15 cellular contexts compared by ENCODE assay signal in the genomic region with DNA sequence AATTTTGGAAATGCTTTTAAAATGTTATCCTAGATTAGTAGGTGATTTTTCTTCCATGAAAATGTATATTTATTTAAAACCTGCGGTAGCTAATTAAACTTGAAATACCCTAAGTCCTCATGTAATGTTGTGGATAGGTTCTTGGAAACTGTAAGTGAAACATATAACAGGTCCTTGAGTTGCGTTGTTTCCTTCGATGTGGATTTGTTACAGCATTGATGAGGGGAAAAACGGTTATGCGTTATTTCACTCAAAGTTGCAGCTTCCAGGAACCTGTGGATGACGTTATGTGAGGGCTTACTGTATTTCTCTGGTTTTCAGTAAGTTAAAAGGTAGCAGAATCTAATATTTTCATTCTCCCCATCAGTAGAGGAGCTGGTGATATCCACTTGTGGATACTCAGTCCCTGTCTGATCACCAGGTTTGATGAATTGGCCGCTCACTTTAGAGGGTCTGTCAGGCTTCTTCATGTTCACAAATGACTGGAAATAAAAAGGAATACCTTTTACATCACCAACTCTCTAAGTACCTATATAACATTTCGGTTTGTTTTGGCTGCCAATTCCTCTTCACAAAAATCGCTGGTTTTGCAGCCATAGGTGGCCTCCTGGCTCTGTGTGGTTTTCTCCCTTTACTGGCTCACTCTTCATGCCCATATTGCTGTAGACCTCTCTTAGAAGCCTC.
DNase-seq lines count a peak whose midpoint lies in the region; ATAC-seq, FAIRE-seq and TF ChIP-seq lines count a peak whose summit lies in the region.
"Had no signal": no experiment of that assay in that cellular context is flagged by ENCODE, and none has a peak within 500 bp of the region (broad histone marks: within the 10 kb centered on the region; RNA-seq: fewer than 3 reads in every experiment).

No MANE protein-coding gene starts in this region.

- H3K79me2 ChIP-seq in endothelial cell of umbilical vein (ENCODE audit: control insufficient read depth, insufficient read depth, low read length), result peaks cover 75% of the 10 kb centered on the region
- H3K79me2 ChIP-seq in neural progenitor cell (ENCODE audit: low read depth), result peaks cover 79% of the 10 kb centered on the region

- H2AFZ ChIP-seq in endothelial cell of umbilical vein (ENCODE audit: low read depth, low read length) (no peak overlapping the region), neural progenitor cell (replicated peaks) (no peak overlapping the region)

- no TSS peak for BruUV-seq in endothelial cell of umbilical vein (replicated peaks; lab: Mats Ljungman, UMichigan)

- H3K9ac ChIP-seq in endothelial cell of umbilical vein (replicated peaks; ENCODE audit: extremely low read depth, insufficient read depth, low read length) (peak overlapping the region; percentile 88), neural progenitor cell (no peak overlapping the region)

- dilution Hi-C loops in endothelial cell of umbilical vein (cut with MboI; ENCODE audit: extremely low pct_ligation_motif_present, low sequenced_read_pairs), result no loop called here

- H4K20me1 ChIP-seq in endothelial cell of umbilical vein (replicated peaks; ENCODE audit: control insufficient read depth, extremely low read depth, insufficient read depth, low read length) (no peaks in the 10 kb centered on the region), neural progenitor cell (ENCODE audit: low read depth) (peaks cover 30% of the 10 kb centered on the region)

- H3K9me3 ChIP-seq in heart left ventricle, result no peaks in the 10 kb centered on the region
- no peaks in the 10 kb centered on the region for H3K9me3 ChIP-seq in endothelial cell of umbilical vein (replicated peaks; ENCODE audit: control insufficient read depth, insufficient read depth, low read length)
- no peaks in the 10 kb centered on the region for H3K9me3 ChIP-seq in neural progenitor cell (ENCODE audit: low read depth)
- H3K9me3 ChIP-seq in aorta (ENCODE audit: control insufficient read depth, low read length), result no peaks in the 10 kb centered on the region
- H3K9me3 ChIP-seq: HAP-1 had no signal

- peaks cover 3% of the 10 kb centered on the region for H3K36me3 Mint-ChIP-seq in neural progenitor cell

- intact Hi-C loops in heart left ventricle (cut with DNase I), result loop anchor here in 2 of 10 donors (10.0 kb wide), 2 partner anchors 53 to 107 kb away; no protein-coding TSS in a partner anchor
- intact Hi-C loops in Right ventricle myocardium superior (cut with DNase I), result loop anchor here (10.0 kb wide), 1 partner anchor 107 kb away; no protein-coding TSS in a partner anchor
- intact Hi-C loops in endothelial cell of umbilical vein (cut with micrococcal nuclease), result loop anchor here (2.0 kb wide), 2 partner anchors 13 to 49 kb away; no protein-coding TSS in a partner anchor
- intact Hi-C loops in aorta (cut with DNase I), result loop anchor here in 1 of 2 donors (5.0 to 10.0 kb wide), 2 partner anchors 109 to 113 kb away; no protein-coding TSS in a partner anchor

- H3K9me1 ChIP-seq in endothelial cell of umbilical vein (replicated peaks; ENCODE audit: control insufficient read depth, extremely low read depth, insufficient read depth, low read length), result no peaks in the 10 kb centered on the region

- peak; percentile 44 for FAIRE-seq in endothelial cell of umbilical vein (lab: Jason Lieb, UNC)
- FAIRE-seq: D721Med had no signal

- ATAC-seq in heart left ventricle (no peak), Right ventricle myocardium superior (ENCODE audit: poor library complexity) (no peak), aorta (ENCODE audit: low FRiP score) (no peak)
- ATAC-seq: activated T-cell treated with anti-CD3 and anti-CD28 coated beads, Interleukin-2, amount 50 U/mL, for 72 hours; sciatic nerve; T-cell had no signal

- peaks cover 70% of the 10 kb centered on the region for H3K4me1 Mint-ChIP-seq in neural progenitor cell

- H3K27ac Mint-ChIP-seq in neural progenitor cell, result peak overlapping the region; percentile 12
- H3K27ac Mint-ChIP-seq: activated T-cell treated with anti-CD3 and anti-CD28 coated beads, Interleukin-2, amount 50 U/mL, for 72 hours; T-cell had no signal

- H3K4me3 ChIP-seq in heart left ventricle (no peak overlapping the region), endothelial cell of umbilical vein (replicated peaks in 1 of 3; ENCODE audit: insufficient read depth in 1 of 3, low read depth in 1 of 3, low read length in 3 of 3) (peak overlapping the region in 1 of 3 experiments; percentile 20), neural progenitor cell (no peak overlapping the region), aorta (ENCODE audit: low read length in 2 of 2) (no peak overlapping the region)
- H3K4me3 ChIP-seq: HAP-1 had no signal

- 86 to 94% (median 88%) methylated on average over 9 of the region's 9 CpGs for WGBS in heart left ventricle, 4 donors
- WGBS in aorta, 2 donors, result 69 to 71% methylated on average over 9 of the region's 9 CpGs

- H3K4me2 ChIP-seq in endothelial cell of umbilical vein (ENCODE audit: insufficient read depth, low read length) (peak overlapping the region; percentile 60), neural progenitor cell (no peak overlapping the region)

- DNase-seq in heart left ventricle (no peak), Right ventricle myocardium superior (no peak), endothelial cell of umbilical vein (ENCODE audit: low read depth, low spot score) (no peak), neural progenitor cell (ENCODE audit: low spot score) (no peak), aorta (no peak), NCI-H2196 treated with DMSO at 0.1 percent for 48 hours (lab: John Stamatoyannopoulos, UW; ENCODE audit: unreplicated experiment) (no peak), NCI-H1092 treated with DMSO at 0.1 percent for 48 hours (lab: John Stamatoyannopoulos, UW) (no peak), NCI-H2196 (lab: John Stamatoyannopoulos, UW; ENCODE audit: unreplicated experiment) (no peak)
- DNase-seq: activated CD4-positive, alpha-beta T cell treated with anti-CD3 and anti-CD28 coated beads for 48 hours; activated T-cell treated with anti-CD3 and anti-CD28 coated beads, Interleukin-2, amount 50 U/mL, for 72 hours; NCI-H226; T-cell had no signal

- H3K27me3 Mint-ChIP-seq in neural progenitor cell (ENCODE audit: insufficient read depth, low read depth), result no peaks in the 10 kb centered on the region
- H3K27me3 Mint-ChIP-seq: T-cell had no signal

- H3K4me1 ChIP-seq in heart left ventricle (peaks cover 22 to 94% (median 56%) of the 10 kb centered on the region in 12 donors), endothelial cell of umbilical vein (ENCODE audit: control insufficient read depth, extremely low read depth, insufficient read depth, low read length) (peaks cover 95% of the 10 kb centered on the region), neural progenitor cell (peaks cover 63% of the 10 kb centered on the region), aorta (ENCODE audit: control insufficient read depth in 1 of 2, insufficient read depth in 2 of 2, low read length in 2 of 2) (peaks cover 6 to 16% of the 10 kb centered on the region in 2 donors)
- H3K4me1 ChIP-seq: HAP-1 had no signal

- POLR2A ChIA-PET in endothelial cell of umbilical vein (lab: Charles Lee), result no interaction called here

- no peak overlapping the region for H3K4me3 Mint-ChIP-seq in neural progenitor cell
- H3K4me3 Mint-ChIP-seq: activated T-cell treated with anti-CD3 and anti-CD28 coated beads, Interleukin-2, amount 50 U/mL, for 72 hours; T-cell had no signal

- no peaks in the 10 kb centered on the region for H3K36me3 ChIP-seq in heart left ventricle
- peaks cover 0 to 2% of the 10 kb centered on the region in 2 experiments for H3K36me3 ChIP-seq in endothelial cell of umbilical vein (ENCODE audit: control insufficient read depth in 2 of 2, extremely low read depth in 1 of 2, insufficient read depth in 2 of 2, low read length in 2 of 2)
- no peaks in the 10 kb centered on the region for H3K36me3 ChIP-seq in neural progenitor cell
- no peaks in the 10 kb centered on the region for H3K36me3 ChIP-seq in aorta (ENCODE audit: control insufficient read depth in 1 of 2, insufficient read depth in 2 of 2, low read length in 1 of 2)
- H3K36me3 ChIP-seq: HAP-1 had no signal

- TF ChIP-seq POLR2A in heart left ventricle (IDR thresholded peaks at IDR 0.05) (no peak), endothelial cell of umbilical vein (IDR thresholded peaks at IDR 0.05; ENCODE audit: low read depth, low read length) (peak; percentile 31)

- TF ChIP-seq CTCF in heart left ventricle (IDR thresholded peaks at IDR 0.05) (no peak), endothelial cell of umbilical vein (IDR thresholded peaks at IDR 0.05; ENCODE audit: extremely low read depth in 1 of 2, insufficient read depth in 1 of 2, low read depth in 1 of 2, low read length in 2 of 2) (no peak), neural progenitor cell (IDR thresholded peaks at IDR 0.05) (no peak)

- CTCF ChIA-PET in endothelial cell of umbilical vein (lab: Charles Lee), result interaction anchor here (1.1 kb wide), 1 partner anchor 16 kb away, joined by 3 read pairs; no protein-coding TSS in a partner anchor

- H3K27me3 ChIP-seq in heart left ventricle, result no peaks in the 10 kb centered on the region
- H3K27me3 ChIP-seq in endothelial cell of umbilical vein (ENCODE audit: control insufficient read depth in 2 of 2, insufficient read depth in 2 of 2, low read length in 2 of 2), result no peaks in the 10 kb centered on the region
- H3K27me3 ChIP-seq in neural progenitor cell, result no peaks in the 10 kb centered on the region
- H3K27me3 ChIP-seq in aorta (ENCODE audit: control insufficient read depth in 1 of 2, insufficient read depth in 2 of 2, low read length in 1 of 2), result no peaks in the 10 kb centered on the region

- H3K9me3 Mint-ChIP-seq in neural progenitor cell, result peaks cover 3% of the 10 kb centered on the region
- H3K9me3 Mint-ChIP-seq: activated T-cell treated with anti-CD3 and anti-CD28 coated beads, Interleukin-2, amount 50 U/mL, for 72 hours; T-cell had no signal

- H3K27ac ChIP-seq in heart left ventricle (peak overlapping the region in 10 of 12 donors; percentile 69 to 90 (median 86)), endothelial cell of umbilical vein (ENCODE audit: insufficient read depth, low read depth, low read length) (peak overlapping the region; percentile 95), neural progenitor cell (no peak overlapping the region), aorta (ENCODE audit: low read depth in 1 of 2, low read length in 2 of 2) (peak overlapping the region; percentile 55 to 99)

- peaks cover 17% of the 10 kb centered on the region for H3F3A ChIP-seq in neural progenitor cell (ENCODE audit: low read depth)

TF ChIP-seq in endothelial cell of umbilical vein, 7 proteins besides CTCF, POLR2A, EP300 and RAD21 (continues in another document):
- no peak for TF ChIP-seq POLR2AphosphoS5 (IDR thresholded peaks at IDR 0.05; ENCODE audit: insufficient read depth, low read depth, low read length)
- TF ChIP-seq EZH2 (IDR thresholded peaks at IDR 0.05; ENCODE audit: borderline replicate concordance, low read depth, low read length, severe bottlenecking), result no peak
- TF ChIP-seq GATA2 (IDR thresholded peaks at IDR 0.05; ENCODE audit: insufficient read depth, insufficient read length, low read depth, low read length), result no peak
- TF ChIP-seq FOS (IDR thresholded peaks at IDR 0.05; ENCODE audit: borderline replicate concordance, insufficient read depth, low read length), result no peak
- TF ChIP-seq, protein P1, sequence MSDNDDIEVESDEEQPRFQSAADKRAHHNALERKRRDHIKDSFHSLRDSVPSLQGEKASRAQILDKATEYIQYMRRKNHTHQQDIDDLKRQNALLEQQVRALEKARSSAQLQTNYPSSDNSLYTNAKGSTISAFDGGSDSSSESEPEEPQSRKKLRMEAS (IDR thresholded peaks at IDR 0.05; ENCODE audit: insufficient read depth, insufficient read length), result no peak
